15 cellular contexts compared by ENCODE assay signal in genomic region chr1:163290025-163290610, GRCh38. TPM values are rescaled to one million over a fixed set of nuclear protein-coding genes. Genes with fewer than 3 reads are reported as not detected.
DNase-seq lines count a peak whose midpoint lies in the region; ATAC-seq and TF ChIP-seq lines count a peak whose summit lies in the region.
"Had no signal": no experiment of that assay in that cellular context is flagged by ENCODE, and none has a peak within 500 bp of the region (broad histone marks: within the 10 kb centered on the region; RNA-seq: fewer than 3 reads in every experiment).

No MANE protein-coding gene starts in this region.

- CTCF ChIA-PET in AG04450 (lab: Charles Lee) = interaction anchor here (0.6 to 1.5 kb wide), 6 partner anchors 22 to 437 kb away, joined by 3 to 5 read pairs (median 4); no protein-coding TSS in a partner anchor

- H3K9me3 Mint-ChIP-seq in natural killer cell treated with Interleukin-12 subunit alpha and Interleukin-12 subunit beta and Interleukin-15 and Interleukin-18, amount 100 ng/mL, for 72 hours = no peaks in the 10 kb centered on the region

- no peaks in the 10 kb centered on the region for H3K79me2 ChIP-seq in hepatocyte

- H3K4me2 ChIP-seq in hepatocyte = no peak overlapping the region

- H3K4me3 Mint-ChIP-seq in natural killer cell treated with Interleukin-12 subunit alpha and Interleukin-12 subunit beta and Interleukin-15 and Interleukin-18, amount 100 ng/mL, for 72 hours = no peak overlapping the region
- H3K4me3 Mint-ChIP-seq: activated CD4-positive, alpha-beta memory T cell treated with anti-CD3 and anti-CD28 coated beads for 36 hours; T-helper 17 cell had no signal

- H3K36me3 ChIP-seq in hepatocyte (replicated peaks; ENCODE audit: insufficient read depth, low read depth) = no peaks in the 10 kb centered on the region

- H3K27me3 ChIP-seq in AG04450 (ENCODE audit: control insufficient read depth, insufficient read depth, low read length) (no peaks in the 10 kb centered on the region), hepatocyte (no peaks in the 10 kb centered on the region)
- H3K27me3 ChIP-seq: dorsolateral prefrontal cortex had no signal

- H3K4me3 ChIP-seq in AG04450 (ENCODE audit: low read depth, low read length) (no peak overlapping the region), fibroblast of mammary gland (ENCODE audit: control insufficient read depth, low read depth, low read length) (no peak overlapping the region), hepatocyte (no peak overlapping the region)
- H3K4me3 ChIP-seq: dorsolateral prefrontal cortex had no signal

- H3K4me1 ChIP-seq in hepatocyte (ENCODE audit: insufficient read depth) = no peaks in the 10 kb centered on the region

- peaks cover 9% of the 10 kb centered on the region for H3K36me3 Mint-ChIP-seq in natural killer cell treated with Interleukin-12 subunit alpha and Interleukin-12 subunit beta and Interleukin-15 and Interleukin-18, amount 100 ng/mL, for 72 hours

- H4K20me1 ChIP-seq in hepatocyte (ENCODE audit: insufficient read depth, poor library complexity, severe bottlenecking) = no peaks in the 10 kb centered on the region

- H3K9me3 ChIP-seq in AG04450 (ENCODE audit: control insufficient read depth, insufficient read depth, low read length) = no peaks in the 10 kb centered on the region
- H3K9me3 ChIP-seq in hepatocyte (ENCODE audit: low read depth) = no peaks in the 10 kb centered on the region

- no peak overlapping the region for H3K27ac ChIP-seq in AG04450 (ENCODE audit: low read depth, low read length)
- no peak overlapping the region for H3K27ac ChIP-seq in hepatocyte
- H3K27ac ChIP-seq: dorsolateral prefrontal cortex had no signal

- no peak for TF ChIP-seq EP300 in Ishikawa (IDR thresholded peaks at IDR 0.05; ENCODE audit: borderline replicate concordance)

- no peak overlapping the region for H3K27ac Mint-ChIP-seq in natural killer cell treated with Interleukin-12 subunit alpha and Interleukin-12 subunit beta and Interleukin-15 and Interleukin-18, amount 100 ng/mL, for 72 hours
- H3K27ac Mint-ChIP-seq: activated CD4-positive, alpha-beta memory T cell treated with anti-CD3 and anti-CD28 coated beads for 36 hours; T-helper 17 cell had no signal

- 62% methylated on average over 6 of the region's 6 CpGs for WGBS in hepatocyte (ENCODE audit: low lambda C conversion rate, missing lambda C conversion rate)

- TF ChIP-seq RAD21 in Ishikawa (IDR thresholded peaks at IDR 0.05; ENCODE audit: low read depth) = no peak

- H3K27me3 Mint-ChIP-seq in natural killer cell treated with Interleukin-12 subunit alpha and Interleukin-12 subunit beta and Interleukin-15 and Interleukin-18, amount 100 ng/mL, for 72 hours = no peaks in the 10 kb centered on the region
- H3K27me3 Mint-ChIP-seq: activated CD4-positive, alpha-beta memory T cell treated with anti-CD3 and anti-CD28 coated beads for 36 hours; T-helper 17 cell had no signal

- DNase-seq in AG04450 (ENCODE audit: low read depth, low spot score) (peak; percentile 11), NCI-H748 (lab: John Stamatoyannopoulos, UW; ENCODE audit: unreplicated experiment) (peak; percentile 93), fibroblast of mammary gland (ENCODE audit: low read depth) (peak; percentile 61), hepatocyte (ENCODE audit: low spot score) (no peak), Ammon's horn (ENCODE audit: low spot score) (no peak), RKO (ENCODE audit: low spot score) (no peak)
- DNase-seq in natural killer cell treated with Interleukin-12 subunit alpha and Interleukin-12 subunit beta and Interleukin-15 and Interleukin-18, amount 100 ng/mL, for 72 hours (ENCODE audit: low spot score) = no peak
- DNase-seq: activated CD4-positive, alpha-beta memory T cell treated with anti-CD3 and anti-CD28 coated beads for 36 hours; AML-193; dorsolateral prefrontal cortex; glutamatergic neuron; NCI-H526; substantia nigra; T-helper 17 cell had no signal

- POLR2A ChIA-PET in AG04450 (lab: Yijun Ruan, JAX) = no interaction called here

- no peaks in the 10 kb centered on the region for H3K9me2 ChIP-seq in hepatocyte (replicated peaks; ENCODE audit: insufficient read depth)

- H3K4me1 Mint-ChIP-seq in natural killer cell treated with Interleukin-12 subunit alpha and Interleukin-12 subunit beta and Interleukin-15 and Interleukin-18, amount 100 ng/mL, for 72 hours (ENCODE audit: low read depth in 2 of 2) = no peaks in the 10 kb centered on the region
- H3K4me1 Mint-ChIP-seq: T-helper 17 cell had no signal

- TF ChIP-seq CTCF in AG04450 (IDR thresholded peaks at IDR 0.05; ENCODE audit: low read depth, low read length) (no peak), fibroblast of mammary gland (conservative IDR thresholded peaks at IDR 0.05; ENCODE audit: control insufficient read depth, insufficient read depth, low read depth, low read length) (no peak), hepatocyte (IDR thresholded peaks at IDR 0.05; ENCODE audit: poor library complexity) (no peak)

- ATAC-seq in natural killer cell treated with Interleukin-12 subunit alpha and Interleukin-12 subunit beta and Interleukin-15 and Interleukin-18, amount 100 ng/mL, for 72 hours = no peak
- ATAC-seq: T-helper 17 cell had no signal

- H2AFZ ChIP-seq in hepatocyte = no peak overlapping the region

TF ChIP-seq in Ishikawa, 13 proteins besides CTCF, POLR2A, EP300 and RAD21:
- TF ChIP-seq CEBPB (IDR thresholded peaks at IDR 0.05) (0 out of 2 replicates have a peak, but pooled peaks have one; percentile 20), EGR1 (IDR thresholded peaks at IDR 0.05) (no peak)

RNA-seq across cellular contexts. Expression of gene NUF2, which starts 31.6 kb away (rescaled TPM):
- polyA plus RNA-seq in AG04450 (2011; rRNA removed) (4.2 and 8.1 TPM in 2 replicates), hepatocyte (2.6 and 7.8 TPM in 2 replicates)
- 0.55 and 3.4 TPM in 2 replicates for polyA minus RNA-seq in AG04450 (2011; rRNA and poly(A)+ RNA removed)
- total RNA-seq in natural killer cell treated with Interleukin-12 subunit alpha and Interleukin-12 subunit beta and Interleukin-15 and Interleukin-18, amount 100 ng/mL, for 72 hours = 10 to 100 TPM; 26.7 to 52.2 TPM
- total RNA-seq in hepatocyte = 4.4 and 7.0 TPM in 2 replicates

Comparison
In these comparisons a context has a peak if more than half of its experiments do, and no peak if none do; other contexts are left out.
1. DNase-seq: peak in AG04450 (single experiment), NCI-H748 (single experiment) and fibroblast of mammary gland (single experiment); none in natural killer cell treated with Interleukin-12 subunit alpha and Interleukin-12 subunit beta and Interleukin-15 and Interleukin-18, amount 100 ng/mL, for 72 hours (single experiment), hepatocyte (single experiment), Ammon's horn (single experiment) and RKO (single experiment).